Comparison of ENCODE assay signal across 12 cellular contexts in the genomic region with DNA sequence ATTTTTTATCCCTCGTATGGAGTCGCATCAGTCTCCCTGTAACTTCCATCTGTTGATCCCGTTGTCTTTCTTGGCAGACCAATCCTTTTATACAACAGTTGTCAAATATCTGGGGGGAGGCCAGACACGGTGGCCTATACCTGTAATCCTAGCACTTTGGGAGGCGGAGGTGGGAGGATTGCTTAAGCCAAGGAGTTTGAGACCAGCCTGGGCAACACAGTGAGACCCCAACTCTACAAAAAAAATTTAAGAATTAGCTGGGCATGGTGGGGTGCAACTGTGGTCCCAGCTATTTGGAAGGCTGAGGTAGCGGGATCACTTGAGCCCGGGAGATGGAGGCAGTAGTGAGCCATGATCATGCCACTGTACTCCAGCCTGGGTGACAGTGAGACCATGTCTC. TPM values are rescaled to one million over a fixed set of nuclear protein-coding genes. Genes with fewer than 3 reads are reported as not detected.
DNase-seq lines count a peak whose midpoint lies in the region; ATAC-seq and TF ChIP-seq lines count a peak whose summit lies in the region.
"Had no signal": no experiment of that assay in that cellular context is flagged by ENCODE, and none has a peak within 500 bp of the region (broad histone marks: within the 10 kb centered on the region; RNA-seq: fewer than 3 reads in every experiment).

No MANE protein-coding gene starts in this region.

- peaks cover 52% of the 10 kb centered on the region for H3K4me1 ChIP-seq in OCI-LY1 (ENCODE audit: insufficient read depth, low read length, severe bottlenecking)
- H3K4me1 ChIP-seq in effector memory CD4-positive, alpha-beta T cell (ENCODE audit: control insufficient read depth, insufficient read depth, low read length, poor library complexity, severe bottlenecking) = peaks cover 9% of the 10 kb centered on the region

- H3K9me2 ChIP-seq in OCI-LY1 (ENCODE audit: low read depth, low read length) = no peaks in the 10 kb centered on the region

- peak overlapping the region; percentile 100 for H3K4me3 Mint-ChIP-seq in T-helper 2 cell treated with Interferon-gamma antibody and Interleukin-4, amounts not matched to agents 5 μg/mL and 100 μg/mL, for 36 hours
- H3K4me3 Mint-ChIP-seq in osteocyte (ENCODE audit: unreplicated experiment) = peak overlapping the region; percentile 100

- H3K27ac Mint-ChIP-seq in T-helper 2 cell treated with Interferon-gamma antibody and Interleukin-4, amounts not matched to agents 5 μg/mL and 100 μg/mL, for 36 hours = peak overlapping the region; percentile 31
- peak overlapping the region; percentile 100 for H3K27ac Mint-ChIP-seq in osteocyte (ENCODE audit: unreplicated experiment)

- H3K9ac ChIP-seq in OCI-LY1 (ENCODE audit: low read length) = peak overlapping the region; percentile 98; the same call in 1 of the 2 replicates

- no peaks in the 10 kb centered on the region for H3K9me3 Mint-ChIP-seq in T-helper 2 cell treated with Interferon-gamma antibody and Interleukin-4, amounts not matched to agents 5 μg/mL and 100 μg/mL, for 36 hours
- H3K9me3 Mint-ChIP-seq in osteocyte (ENCODE audit: unreplicated experiment) = no peaks in the 10 kb centered on the region

- no peak overlapping the region for H3K27ac ChIP-seq in OCI-LY1 (ENCODE audit: low read depth, low read length, poor library complexity, severe bottlenecking)
- H3K27ac ChIP-seq in effector memory CD4-positive, alpha-beta T cell (ENCODE audit: insufficient read depth, low read length, poor library complexity, severe bottlenecking) = peak overlapping the region; percentile 96
- H3K27ac ChIP-seq: ovary had no signal

- H3K36me3 ChIP-seq in OCI-LY1 (ENCODE audit: insufficient read depth, low read length) = peaks cover 56% of the 10 kb centered on the region
- peaks cover 31% of the 10 kb centered on the region for H3K36me3 ChIP-seq in effector memory CD4-positive, alpha-beta T cell (ENCODE audit: control insufficient read depth, insufficient read depth, low read length)
- H3K36me3 ChIP-seq: ovary had no signal

- peak overlapping the region; percentile 87 for H3K4me2 ChIP-seq in OCI-LY1 (ENCODE audit: low read length)

- no peak for ATAC-seq in HG03135 (IDR thresholded peaks at IDR 0.05; ENCODE audit: unreplicated experiment)
- ATAC-seq in HG03571 (IDR thresholded peaks at IDR 0.05; ENCODE audit: unreplicated experiment) = no peak

- H3K4me1 Mint-ChIP-seq in T-helper 2 cell treated with Interferon-gamma antibody and Interleukin-4, amounts not matched to agents 5 μg/mL and 100 μg/mL, for 36 hours (ENCODE audit: low read depth) = peaks cover 59% of the 10 kb centered on the region
- H3K4me1 Mint-ChIP-seq in osteocyte (ENCODE audit: unreplicated experiment) = peaks cover 55% of the 10 kb centered on the region

- no peaks in the 10 kb centered on the region for H3K9me3 ChIP-seq in OCI-LY1 (ENCODE audit: low read length)
- no peaks in the 10 kb centered on the region for H3K9me3 ChIP-seq in effector memory CD4-positive, alpha-beta T cell (ENCODE audit: control insufficient read depth, low read length)
- H3K9me3 ChIP-seq: ovary, tibial nerve had no signal

- H3K36me3 Mint-ChIP-seq in T-helper 2 cell treated with Interferon-gamma antibody and Interleukin-4, amounts not matched to agents 5 μg/mL and 100 μg/mL, for 36 hours (ENCODE audit: low read depth) = peaks cover 59% of the 10 kb centered on the region
- H3K36me3 Mint-ChIP-seq in osteocyte (ENCODE audit: unreplicated experiment) = peaks cover 27% of the 10 kb centered on the region

- no peaks in the 10 kb centered on the region for H4K20me1 ChIP-seq in OCI-LY1 (ENCODE audit: insufficient read depth, low read length)

- H3F3A ChIP-seq in OCI-LY1 (ENCODE audit: insufficient read depth, low read length) = 0 out of 2 replicates have a peak, but pooled peaks cover 7% of the 10 kb centered on the region

- peaks cover 40% of the 10 kb centered on the region for H3K79me2 ChIP-seq in OCI-LY1 (ENCODE audit: insufficient read depth, low read length)

- TF ChIP-seq CTCF in OCI-LY1 (IDR thresholded peaks at IDR 0.05; ENCODE audit: low read length) (no peak), osteocyte (IDR thresholded peaks at IDR 0.05) (no peak)

- no peak for DNase-seq in T-helper 2 cell treated with Interferon-gamma antibody and Interleukin-4, amounts not matched to agents 5 μg/mL and 100 μg/mL, for 36 hours (ENCODE audit: low spot score)
- DNase-seq in T-helper 2 cell (no peak), osteocyte (ENCODE audit: extremely low spot score, unreplicated experiment) (no peak), NCI-H2171 treated with DMSO at 0.1 percent for 48 hours (lab: John Stamatoyannopoulos, UW) (no peak)
- DNase-seq in effector memory CD4-positive, alpha-beta T cell = no peak
- DNase-seq: activated effector memory CD4-positive, alpha-beta T cell treated with Interleukin-2 at 50 U/mL for 16 hours; effector CD4-positive, alpha-beta T cell; ovary had no signal

- H3K27me3 ChIP-seq in OCI-LY1 (ENCODE audit: insufficient read depth, low read length) = no peaks in the 10 kb centered on the region
- H3K27me3 ChIP-seq in effector memory CD4-positive, alpha-beta T cell (replicated peaks; ENCODE audit: control insufficient read depth, insufficient read depth, low read length, poor library complexity, severe bottlenecking) = no peaks in the 10 kb centered on the region
- H3K27me3 ChIP-seq: ovary, tibial nerve had no signal

- peaks cover 2% of the 10 kb centered on the region for H3K27me3 Mint-ChIP-seq in T-helper 2 cell treated with Interferon-gamma antibody and Interleukin-4, amounts not matched to agents 5 μg/mL and 100 μg/mL, for 36 hours (ENCODE audit: low read depth)
- H3K27me3 Mint-ChIP-seq in osteocyte (ENCODE audit: unreplicated experiment) = no peaks in the 10 kb centered on the region

- H2AFZ ChIP-seq in OCI-LY1 (ENCODE audit: low read length) = no peak overlapping the region

- no peak overlapping the region for H3K4me3 ChIP-seq in OCI-LY1 (ENCODE audit: low read depth, low read length, poor library complexity, severe bottlenecking)
- no peak overlapping the region for H3K4me3 ChIP-seq in effector memory CD4-positive, alpha-beta T cell (ENCODE audit: insufficient read depth, low read depth, low read length, poor library complexity, severe bottlenecking)
- H3K4me3 ChIP-seq: ovary had no signal

RNA-seq across cellular contexts. Expression of gene XRCC5, which starts 2.0 kb away (rescaled TPM):
- total RNA-seq in osteocyte = 224 and 234 TPM in 2 replicates

RNA-seq across cellular contexts. Expression of gene TMEM169, which starts 29.4 kb away (rescaled TPM):
- total RNA-seq in osteocyte = 1.5 and 2.3 TPM in 2 replicates

RNA-seq across cellular contexts. Expression of gene PECR, which starts 29.5 kb away (rescaled TPM):
- 6.6 and 9.0 TPM in 2 replicates for total RNA-seq in osteocyte
